9 cellular contexts compared by ENCODE assay signal in genomic region chr3:11300970-11301369, GRCh38. TPM values are rescaled to one million over a fixed set of nuclear protein-coding genes. Genes with fewer than 3 reads are reported as not detected.
DNase-seq lines count a peak whose midpoint lies in the region; ATAC-seq and TF ChIP-seq lines count a peak whose summit lies in the region.
"Had no signal": no experiment of that assay in that cellular context is flagged by ENCODE, and none has a peak within 500 bp of the region (broad histone marks: within the 10 kb centered on the region; RNA-seq: fewer than 3 reads in every experiment).

No MANE protein-coding gene starts in this region.

- H3K4me1 ChIP-seq in gastroesophageal sphincter = no peaks in the 10 kb centered on the region

- ATAC-seq in GM18505 (IDR thresholded peaks at IDR 0.05; ENCODE audit: unreplicated experiment) = peak; percentile 72
- peak; percentile 65 for ATAC-seq in GM21526 (IDR thresholded peaks at IDR 0.05; ENCODE audit: low FRiP score, unreplicated experiment)
- peak; percentile 73 for ATAC-seq in HG03439 (IDR thresholded peaks at IDR 0.05; ENCODE audit: unreplicated experiment)
- no peak for ATAC-seq in stimulated activated memory B cell treated with anti-CD40 and anti-IgM and Interleukin-4, amounts not matched to agents 10 μg/mL and 1 μg/mL and 100 μg/mL, for 72 hours
- no peak for ATAC-seq in gastroesophageal sphincter

- no peaks in the 10 kb centered on the region for H3K27me3 ChIP-seq in gastroesophageal sphincter

- H3K27ac ChIP-seq in gastroesophageal sphincter = no peak overlapping the region

- H3K27me3 Mint-ChIP-seq in stimulated activated memory B cell treated with anti-CD40 and anti-IgM and Interleukin-4, amounts not matched to agents 10 μg/mL and 1 μg/mL and 100 μg/mL, for 72 hours = no peaks in the 10 kb centered on the region

- peaks cover 78% of the 10 kb centered on the region for H3K36me3 Mint-ChIP-seq in stimulated activated memory B cell treated with anti-CD40 and anti-IgM and Interleukin-4, amounts not matched to agents 10 μg/mL and 1 μg/mL and 100 μg/mL, for 72 hours

- TF ChIP-seq CTCF in fibroblast of villous mesenchyme (IDR thresholded peaks at IDR 0.05; ENCODE audit: insufficient read depth, low read depth, low read length) (no peak), gastroesophageal sphincter (IDR thresholded peaks at IDR 0.05) (no peak)

- H3K4me3 Mint-ChIP-seq in stimulated activated memory B cell treated with anti-CD40 and anti-IgM and Interleukin-4, amounts not matched to agents 10 μg/mL and 1 μg/mL and 100 μg/mL, for 72 hours = no peak overlapping the region

- TF ChIP-seq POLR2A in GM18505 (IDR thresholded peaks at IDR 0.05; ENCODE audit: borderline replicate concordance, extremely low read depth, insufficient read depth, insufficient read length) = no peak
- TF ChIP-seq POLR2A in gastroesophageal sphincter (IDR thresholded peaks at IDR 0.05) = no peak

- no peak overlapping the region for H3K4me3 ChIP-seq in fibroblast of villous mesenchyme (ENCODE audit: low read depth, low read length)
- no peak overlapping the region for H3K4me3 ChIP-seq in gastroesophageal sphincter

- 87 to 91% methylated on average over 1 to 3 of the region's 3 CpGs for WGBS in gastroesophageal sphincter (ENCODE audit: low coverage in 1 of 2), 2 donors

- no peaks in the 10 kb centered on the region for H3K9me3 Mint-ChIP-seq in stimulated activated memory B cell treated with anti-CD40 and anti-IgM and Interleukin-4, amounts not matched to agents 10 μg/mL and 1 μg/mL and 100 μg/mL, for 72 hours

- no peaks in the 10 kb centered on the region for H3K9me3 ChIP-seq in gastroesophageal sphincter

- H3K36me3 ChIP-seq in gastroesophageal sphincter = peaks cover 0 to 75% of the 10 kb centered on the region in 2 donors

- no peak overlapping the region for H3K27ac Mint-ChIP-seq in stimulated activated memory B cell treated with anti-CD40 and anti-IgM and Interleukin-4, amounts not matched to agents 10 μg/mL and 1 μg/mL and 100 μg/mL, for 72 hours

- peaks cover 27% of the 10 kb centered on the region for H3K4me1 Mint-ChIP-seq in stimulated activated memory B cell treated with anti-CD40 and anti-IgM and Interleukin-4, amounts not matched to agents 10 μg/mL and 1 μg/mL and 100 μg/mL, for 72 hours

- no peak for TF ChIP-seq EP300 in gastroesophageal sphincter (IDR thresholded peaks at IDR 0.05)

- DNase-seq in fibroblast of villous mesenchyme (ENCODE audit: low read depth) = peak; percentile 80
- no peak for DNase-seq in NCI-H1436 (lab: John Stamatoyannopoulos, UW)
- DNase-seq in NCI-H1092 (lab: John Stamatoyannopoulos, UW) = no peak
- DNase-seq: activated effector memory CD4-positive, alpha-beta T cell treated with Interleukin-2 at 50 U/mL for 16 hours had no signal

RNA-seq across cellular contexts. Expression of gene ATG7, which starts 28.8 kb away (rescaled TPM):
- total RNA-seq in fibroblast of villous mesenchyme (95.7 and 131 TPM in 2 replicates), gastroesophageal sphincter (10 to 100 TPM; 28.3 to 64.9 (median 36.5) TPM)

Comparison
In these comparisons a context has a peak if more than half of its experiments do, and no peak if none do; other contexts are left out.
1. ATAC-seq: peak in GM18505 (single experiment), GM21526 (single experiment) and HG03439 (single experiment); none in stimulated activated memory B cell treated with anti-CD40 and anti-IgM and Interleukin-4, amounts not matched to agents 10 μg/mL and 1 μg/mL and 100 μg/mL, for 72 hours (single experiment) and gastroesophageal sphincter (single experiment).